Comparison of ENCODE assay signal across 13 cellular contexts in genomic region chr2:11420190-11420589, GRCh38. TPM values are rescaled to one million over a fixed set of nuclear protein-coding genes. Genes with fewer than 3 reads are reported as not detected.
DNase-seq lines count a peak whose midpoint lies in the region; ATAC-seq and TF ChIP-seq lines count a peak whose summit lies in the region.
"Had no signal": no experiment of that assay in that cellular context is flagged by ENCODE, and none has a peak within 500 bp of the region (broad histone marks: within the 10 kb centered on the region; RNA-seq: fewer than 3 reads in every experiment).

No MANE protein-coding gene starts in this region.

- 25 to 40% (median 33%) methylated on average over 2 of the region's 2 CpGs for WGBS in heart left ventricle, 4 donors
- 40 to 46% methylated on average over 2 of the region's 2 CpGs for WGBS in testis, 2 donors

- H3K36me3 ChIP-seq in heart left ventricle (no peaks in the 10 kb centered on the region), testis (ENCODE audit: low read depth, missing control alignments) (no peaks in the 10 kb centered on the region)
- H3K36me3 ChIP-seq: BLaER1 had no signal

- ATAC-seq in heart left ventricle (peak in 3 of 4 donors; percentile 30 to 70 (median 52)), omental fat pad (ENCODE audit: low FRiP score) (peak; percentile 33)

- TF ChIP-seq CTCF in dorsolateral prefrontal cortex (IDR thresholded peaks at IDR 0.05 in 54 of 56, conservative IDR thresholded peaks at IDR 0.05 in 2 of 56; ENCODE audit: low read depth in 1 of 56, partially characterized antibody in 56 of 56), result no peak
- TF ChIP-seq CTCF in heart left ventricle (IDR thresholded peaks at IDR 0.05), result no peak
- TF ChIP-seq CTCF in omental fat pad (IDR thresholded peaks at IDR 0.05), result no peak
- TF ChIP-seq CTCF in testis (IDR thresholded peaks at IDR 0.05), result no peak

- DNase-seq in dorsolateral prefrontal cortex (no peak), heart left ventricle (no peak), omental fat pad (ENCODE audit: low spot score) (no peak), testis (no peak), NCI-H1417 (lab: John Stamatoyannopoulos, UW) (no peak), HT-29 (ENCODE audit: low spot score) (no peak)
- no peak for DNase-seq in activated T-cell treated with anti-CD3 and anti-CD28 coated beads, Interleukin-2, amount 50 U/mL, for 48 hours
- DNase-seq: DMS 273 treated with DMSO at 0.1 percent for 48 hours, KBM-7, NCI-H2107, NCI-H345, SHP77 had no signal

- H3K27me3 ChIP-seq in dorsolateral prefrontal cortex (no peaks in the 10 kb centered on the region), heart left ventricle (no peaks in the 10 kb centered on the region), testis (no peaks in the 10 kb centered on the region)
- H3K27me3 ChIP-seq: BLaER1 had no signal

- TF ChIP-seq POLR2A in heart left ventricle (IDR thresholded peaks at IDR 0.05) (no peak), testis (IDR thresholded peaks at IDR 0.05) (no peak)

- H3K9me3 ChIP-seq in heart left ventricle (peaks cover 0 to 12% (median 5%) of the 10 kb centered on the region in 12 donors), testis (no peaks in the 10 kb centered on the region)

- peak overlapping the region in 13 of 59 donors; percentile 4 to 34 (median 15) for H3K4me3 ChIP-seq in dorsolateral prefrontal cortex
- H3K4me3 ChIP-seq in heart left ventricle, result peak overlapping the region in 6 of 12 donors; percentile 1 to 26 (median 10)
- H3K4me3 ChIP-seq in testis, result no peak overlapping the region
- H3K4me3 ChIP-seq: BLaER1 had no signal

- peaks cover 0 to 17% (median 0%) of the 10 kb centered on the region in 12 donors for H3K4me1 ChIP-seq in heart left ventricle
- H3K4me1 ChIP-seq in testis, result peaks cover 4% of the 10 kb centered on the region

- intact Hi-C loops in dorsolateral prefrontal cortex (cut with DNase I), result no loop called here
- intact Hi-C loops in heart left ventricle (cut with DNase I), result no loop called here
- intact Hi-C loops in testis (cut with DNase I; ENCODE audit: low total_unique reads), result no loop called here

- H3K27ac ChIP-seq in dorsolateral prefrontal cortex (peak overlapping the region in 39 of 59 donors; percentile 1 to 81 (median 50)), heart left ventricle (peak overlapping the region in 11 of 12 donors; percentile 57 to 88 (median 75)), testis (peak overlapping the region; percentile 64 to 80)
- H3K27ac ChIP-seq: BLaER1 had no signal

RNA-seq across cellular contexts. Expression of gene E2F6, which starts 45.8 kb away (rescaled TPM):
- total RNA-seq in dorsolateral prefrontal cortex, result 10 to 100 TPM in 110 of 120 experiments, 1 to 10 TPM in 10; 8.2 to 19.7 (median 12.6) TPM
- 10 to 100 TPM; 12.6 to 20.4 (median 15.8) TPM for total RNA-seq in heart left ventricle
- 10 to 100 TPM in 1 of 2 donors, 1 to 10 TPM in 1; 8.7 to 14.6 TPM for polyA plus RNA-seq in heart left ventricle
- total RNA-seq in omental fat pad, result 10 to 100 TPM; 14.5 to 32.8 (median 25.8) TPM
- total RNA-seq in testis, result 10 to 100 TPM; 15.7 to 24.3 TPM
- 20.2 TPM for polyA plus RNA-seq in testis (ENCODE audit: insufficient read depth, low read depth, low replicate concordance)
- total RNA-seq in HT-29 (2014; rRNA removed; shearing (Covaris generic)), result 23.7 and 23.9 TPM in 2 replicates
